ENCODE assay signal across 1 cellular context in the genomic region with DNA sequence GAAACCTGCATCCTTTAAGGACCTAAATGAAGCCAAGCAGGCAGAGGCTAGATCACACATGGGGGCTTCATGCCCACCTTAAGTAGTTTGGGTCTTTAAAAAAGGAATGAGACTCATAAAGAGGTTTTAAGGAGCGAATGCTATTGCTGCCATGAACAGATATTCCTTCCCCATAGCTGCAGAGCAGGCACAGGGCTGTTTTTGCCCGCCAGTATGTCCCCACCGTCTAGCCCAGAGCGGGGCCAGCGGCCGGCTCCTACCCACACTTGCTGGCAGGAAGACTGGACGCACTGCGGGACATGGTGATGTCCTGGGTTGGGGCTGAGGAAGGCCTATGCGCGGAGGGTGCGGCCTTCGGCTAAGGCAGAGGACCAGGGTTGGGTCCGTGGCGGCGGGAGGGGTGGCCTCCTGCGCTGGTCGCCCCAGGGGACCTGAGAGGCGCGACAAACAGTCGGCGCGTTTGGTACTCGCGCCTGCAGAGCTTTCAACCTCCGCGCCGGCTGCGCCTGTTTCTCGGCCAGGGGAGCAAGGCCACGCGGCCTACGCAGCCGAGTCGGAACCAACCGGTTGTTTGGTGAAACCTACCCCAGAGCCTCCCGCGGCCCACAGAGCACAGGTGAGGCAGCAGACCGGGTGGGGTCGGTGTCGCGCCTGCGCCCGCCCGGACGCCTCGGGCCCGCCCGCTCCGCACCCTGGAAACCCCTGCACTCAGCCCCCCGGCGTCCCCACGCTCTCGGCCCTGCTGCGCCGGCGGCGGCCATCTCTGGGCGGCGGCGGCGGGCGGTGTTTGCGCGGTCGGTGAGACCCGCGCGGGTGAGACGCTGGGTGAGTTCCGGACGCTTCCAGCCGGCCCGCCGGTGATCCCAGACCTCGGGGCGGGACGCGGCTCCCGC.
A peak's percentile ranks its signal among the peaks of the same experiment; 100 is the strongest.
TF ChIP-seq lines count a peak whose summit lies in the region.

A gene with protein sequence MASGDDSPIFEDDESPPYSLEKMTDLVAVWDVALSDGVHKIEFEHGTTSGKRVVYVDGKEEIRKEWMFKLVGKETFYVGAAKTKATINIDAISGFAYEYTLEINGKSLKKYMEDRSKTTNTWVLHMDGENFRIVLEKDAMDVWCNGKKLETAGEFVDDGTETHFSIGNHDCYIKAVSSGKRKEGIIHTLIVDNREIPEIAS (plus strand): TSS at position 450 of the 893 bp plus-strand sequence. CDS start 10,956 bp downstream, outside the sequence.

TF ChIP-seq in GM12878, 131 proteins besides CTCF, POLR2A, EP300 and RAD21 (continued from another document):
- TF ChIP-seq, protein P1, sequence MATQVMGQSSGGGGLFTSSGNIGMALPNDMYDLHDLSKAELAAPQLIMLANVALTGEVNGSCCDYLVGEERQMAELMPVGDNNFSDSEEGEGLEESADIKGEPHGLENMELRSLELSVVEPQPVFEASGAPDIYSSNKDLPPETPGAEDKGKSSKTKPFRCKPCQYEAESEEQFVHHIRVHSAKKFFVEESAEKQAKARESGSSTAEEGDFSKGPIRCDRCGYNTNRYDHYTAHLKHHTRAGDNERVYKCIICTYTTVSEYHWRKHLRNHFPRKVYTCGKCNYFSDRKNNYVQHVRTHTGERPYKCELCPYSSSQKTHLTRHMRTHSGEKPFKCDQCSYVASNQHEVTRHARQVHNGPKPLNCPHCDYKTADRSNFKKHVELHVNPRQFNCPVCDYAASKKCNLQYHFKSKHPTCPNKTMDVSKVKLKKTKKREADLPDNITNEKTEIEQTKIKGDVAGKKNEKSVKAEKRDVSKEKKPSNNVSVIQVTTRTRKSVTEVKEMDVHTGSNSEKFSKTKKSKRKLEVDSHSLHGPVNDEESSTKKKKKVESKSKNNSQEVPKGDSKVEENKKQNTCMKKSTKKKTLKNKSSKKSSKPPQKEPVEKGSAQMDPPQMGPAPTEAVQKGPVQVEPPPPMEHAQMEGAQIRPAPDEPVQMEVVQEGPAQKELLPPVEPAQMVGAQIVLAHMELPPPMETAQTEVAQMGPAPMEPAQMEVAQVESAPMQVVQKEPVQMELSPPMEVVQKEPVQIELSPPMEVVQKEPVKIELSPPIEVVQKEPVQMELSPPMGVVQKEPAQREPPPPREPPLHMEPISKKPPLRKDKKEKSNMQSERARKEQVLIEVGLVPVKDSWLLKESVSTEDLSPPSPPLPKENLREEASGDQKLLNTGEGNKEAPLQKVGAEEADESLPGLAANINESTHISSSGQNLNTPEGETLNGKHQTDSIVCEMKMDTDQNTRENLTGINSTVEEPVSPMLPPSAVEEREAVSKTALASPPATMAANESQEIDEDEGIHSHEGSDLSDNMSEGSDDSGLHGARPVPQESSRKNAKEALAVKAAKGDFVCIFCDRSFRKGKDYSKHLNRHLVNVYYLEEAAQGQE (IDR thresholded peaks at IDR 0.05; ENCODE audit: low read depth, low read length), result no peak
- 0 out of 4 replicates have a peak, but pooled peaks of 1 of the 2 experiments have one; percentile 40 for TF ChIP-seq BHLHE40 (IDR thresholded peaks at IDR 0.05; ENCODE audit: borderline replicate concordance in 1 of 2, low read depth in 2 of 2, low read length in 1 of 2)
- TF ChIP-seq IKZF1 (conservative IDR thresholded peaks at IDR 0.05), result peak; percentile 80
- 0 out of 2 replicates have a peak, but pooled peaks have one; percentile 32 for TF ChIP-seq ASH2L (IDR thresholded peaks at IDR 0.05; ENCODE audit: borderline replicate concordance, low read depth)
- TF ChIP-seq HDGF (IDR thresholded peaks at IDR 0.05), result 0 out of 2 replicates have a peak, but pooled peaks have one; percentile 51
- TF ChIP-seq STAT1 (conservative IDR thresholded peaks at IDR 0.05), result 0 out of 2 replicates have a peak, but pooled peaks have one; percentile 18
- no peak for TF ChIP-seq ZZZ3 (IDR thresholded peaks at IDR 0.05; ENCODE audit: control insufficient read depth, insufficient read length, low read depth)
- TF ChIP-seq POU2F2 (IDR thresholded peaks at IDR 0.05; ENCODE audit: borderline replicate concordance, low read depth, low read length), result 0 out of 3 replicates have a peak, but pooled peaks have one; percentile 26
- TF ChIP-seq SMAD5 (IDR thresholded peaks at IDR 0.05; ENCODE audit: low read depth), result 0 out of 2 replicates have a peak, but pooled peaks have one; percentile 33
- TF ChIP-seq, protein P2, sequence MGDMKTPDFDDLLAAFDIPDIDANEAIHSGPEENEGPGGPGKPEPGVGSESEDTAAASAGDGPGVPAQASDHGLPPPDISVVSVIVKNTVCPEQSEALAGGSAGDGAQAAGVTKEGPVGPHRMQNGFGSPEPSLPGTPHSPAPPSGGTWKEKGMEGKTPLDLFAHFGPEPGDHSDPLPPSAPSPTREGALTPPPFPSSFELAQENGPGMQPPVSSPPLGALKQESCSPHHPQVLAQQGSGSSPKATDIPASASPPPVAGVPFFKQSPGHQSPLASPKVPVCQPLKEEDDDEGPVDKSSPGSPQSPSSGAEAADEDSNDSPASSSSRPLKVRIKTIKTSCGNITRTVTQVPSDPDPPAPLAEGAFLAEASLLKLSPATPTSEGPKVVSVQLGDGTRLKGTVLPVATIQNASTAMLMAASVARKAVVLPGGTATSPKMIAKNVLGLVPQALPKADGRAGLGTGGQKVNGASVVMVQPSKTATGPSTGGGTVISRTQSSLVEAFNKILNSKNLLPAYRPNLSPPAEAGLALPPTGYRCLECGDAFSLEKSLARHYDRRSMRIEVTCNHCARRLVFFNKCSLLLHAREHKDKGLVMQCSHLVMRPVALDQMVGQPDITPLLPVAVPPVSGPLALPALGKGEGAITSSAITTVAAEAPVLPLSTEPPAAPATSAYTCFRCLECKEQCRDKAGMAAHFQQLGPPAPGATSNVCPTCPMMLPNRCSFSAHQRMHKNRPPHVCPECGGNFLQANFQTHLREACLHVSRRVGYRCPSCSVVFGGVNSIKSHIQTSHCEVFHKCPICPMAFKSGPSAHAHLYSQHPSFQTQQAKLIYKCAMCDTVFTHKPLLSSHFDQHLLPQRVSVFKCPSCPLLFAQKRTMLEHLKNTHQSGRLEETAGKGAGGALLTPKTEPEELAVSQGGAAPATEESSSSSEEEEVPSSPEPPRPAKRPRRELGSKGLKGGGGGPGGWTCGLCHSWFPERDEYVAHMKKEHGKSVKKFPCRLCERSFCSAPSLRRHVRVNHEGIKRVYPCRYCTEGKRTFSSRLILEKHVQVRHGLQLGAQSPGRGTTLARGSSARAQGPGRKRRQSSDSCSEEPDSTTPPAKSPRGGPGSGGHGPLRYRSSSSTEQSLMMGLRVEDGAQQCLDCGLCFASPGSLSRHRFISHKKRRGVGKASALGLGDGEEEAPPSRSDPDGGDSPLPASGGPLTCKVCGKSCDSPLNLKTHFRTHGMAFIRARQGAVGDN (IDR thresholded peaks at IDR 0.05), result peak; percentile 84
- TF ChIP-seq GATAD2B (conservative IDR thresholded peaks at IDR 0.05; ENCODE audit: low read depth), result peak; percentile 78
- peak; percentile 88 for TF ChIP-seq DPF2 (IDR thresholded peaks at IDR 0.05)
- peak; percentile 90 for TF ChIP-seq YY1 (IDR thresholded peaks at IDR 0.05; ENCODE audit: low read depth, low read length)
- TF ChIP-seq NFYA (IDR thresholded peaks at IDR 0.05; ENCODE audit: borderline replicate concordance, low read depth, low read length), result no peak
- peak; percentile 85 for TF ChIP-seq LARP7 (IDR thresholded peaks at IDR 0.05)
- TF ChIP-seq, protein P3, sequence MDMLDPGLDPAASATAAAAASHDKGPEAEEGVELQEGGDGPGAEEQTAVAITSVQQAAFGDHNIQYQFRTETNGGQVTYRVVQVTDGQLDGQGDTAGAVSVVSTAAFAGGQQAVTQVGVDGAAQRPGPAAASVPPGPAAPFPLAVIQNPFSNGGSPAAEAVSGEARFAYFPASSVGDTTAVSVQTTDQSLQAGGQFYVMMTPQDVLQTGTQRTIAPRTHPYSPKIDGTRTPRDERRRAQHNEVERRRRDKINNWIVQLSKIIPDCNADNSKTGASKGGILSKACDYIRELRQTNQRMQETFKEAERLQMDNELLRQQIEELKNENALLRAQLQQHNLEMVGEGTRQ (IDR thresholded peaks at IDR 0.05; ENCODE audit: borderline replicate concordance, low read depth, low read length), result no peak
- TF ChIP-seq BACH1 (IDR thresholded peaks at IDR 0.05; ENCODE audit: borderline replicate concordance), result 0 out of 2 replicates have a peak, but pooled peaks have one; percentile 13
- TF ChIP-seq RB1 (IDR thresholded peaks at IDR 0.05; ENCODE audit: borderline replicate concordance), result 0 out of 2 replicates have a peak, but pooled peaks have one; percentile 37
- 0 out of 2 replicates have a peak, but pooled peaks have one; percentile 21 for TF ChIP-seq ZNF24 (IDR thresholded peaks at IDR 0.05)
- 0 out of 2 replicates have a peak, but pooled peaks have one; percentile 29 for TF ChIP-seq CREM (IDR thresholded peaks at IDR 0.05; ENCODE audit: low read depth)
- 0 out of 2 replicates have a peak, but pooled peaks have one; percentile 45 for TF ChIP-seq ZNF217 (IDR thresholded peaks at IDR 0.05)
- TF ChIP-seq MEF2B (IDR thresholded peaks at IDR 0.05; ENCODE audit: partially characterized antibody, poor library complexity, severe bottlenecking), result peak; percentile 88
- TF ChIP-seq NR2F1 (conservative IDR thresholded peaks at IDR 0.05), result peak; percentile 79
- TF ChIP-seq TAF1 (IDR thresholded peaks at IDR 0.05; ENCODE audit: borderline replicate concordance, low read depth, low read length), result peak; percentile 42; the same call in 1 of the 2 replicates
- TF ChIP-seq RBBP5 (conservative IDR thresholded peaks at IDR 0.05), result no peak
- TF ChIP-seq PAX8 (IDR thresholded peaks at IDR 0.05), result no peak
- peak; percentile 87 for TF ChIP-seq ZSCAN29 (IDR thresholded peaks at IDR 0.05)
- peak; percentile 49 for TF ChIP-seq POLR2AphosphoS5 (IDR thresholded peaks at IDR 0.05; ENCODE audit: low read length)
TF ChIP-seq in GM12878: peak in this region for 23.
